15 cellular contexts compared by ENCODE assay signal in genomic region chr6:76684881-76685280, GRCh38.
DNase-seq lines count a peak whose midpoint lies in the region; ATAC-seq and TF ChIP-seq lines count a peak whose summit lies in the region.
"Had no signal": no experiment of that assay in that cellular context is flagged by ENCODE, and none has a peak within 500 bp of the region (broad histone marks: within the 10 kb centered on the region; RNA-seq: fewer than 3 reads in every experiment).

No MANE protein-coding gene starts in this region.

- no peak overlapping the region for H3K27ac ChIP-seq in RWPE1

- CTCF ChIA-PET in RWPE1 (lab: Yijun Ruan, JAX) = interaction anchor here (0.7 kb wide), 1 partner anchor 10 kb away, joined by 4 read pairs; no protein-coding TSS in a partner anchor

- no peak overlapping the region for H3K27ac Mint-ChIP-seq in activated naive CD8-positive, alpha-beta T cell treated with anti-CD3 and anti-CD28 coated beads, Interleukin-2, amount 50 U/mL, for 24 hours
- H3K27ac Mint-ChIP-seq: brain had no signal

- POLR2A ChIA-PET in RWPE1 (lab: Yijun Ruan, JAX; ENCODE audit: low non-redundant PET) = no interaction called here

- DNase-seq in Ammon's horn (ENCODE audit: low spot score) (peak; percentile 5), HT1080 (ENCODE audit: low read depth) (peak; percentile 11), SW480 (ENCODE audit: low spot score) (peak; percentile 11), iPS DF 4.7 (ENCODE audit: extremely low read depth, low spot score) (peak; percentile 74), UCSD-AML1 (lab: John Stamatoyannopoulos, UW; ENCODE audit: unreplicated experiment) (no peak), DMS79 treated with DMSO at 0.1 percent for 48 hours (lab: John Stamatoyannopoulos, UW) (no peak), RWPE1 (ENCODE audit: low spot score) (no peak)
- no peak for DNase-seq in activated naive CD8-positive, alpha-beta T cell treated with anti-CD3 and anti-CD28 coated beads, Interleukin-2, amount 50 U/mL, for 24 hours
- DNase-seq: activated naive CD4-positive, alpha-beta T cell treated with Interleukin-2 at 50 U/mL for 16 hours; Calu3; H7; KG1; NCI-H187; substantia nigra had no signal

- TF ChIP-seq CTCF in RWPE1 (conservative IDR thresholded peaks at IDR 0.05; ENCODE audit: low read depth) = no peak

- no peaks in the 10 kb centered on the region for H3K27me3 Mint-ChIP-seq in activated naive CD8-positive, alpha-beta T cell treated with anti-CD3 and anti-CD28 coated beads, Interleukin-2, amount 50 U/mL, for 24 hours

- no peaks in the 10 kb centered on the region for H3K36me3 Mint-ChIP-seq in activated naive CD8-positive, alpha-beta T cell treated with anti-CD3 and anti-CD28 coated beads, Interleukin-2, amount 50 U/mL, for 24 hours (ENCODE audit: low read depth)
- H3K36me3 Mint-ChIP-seq: brain had no signal

- peaks cover 17% of the 10 kb centered on the region for H3K9me3 Mint-ChIP-seq in activated naive CD8-positive, alpha-beta T cell treated with anti-CD3 and anti-CD28 coated beads, Interleukin-2, amount 50 U/mL, for 24 hours

- ATAC-seq in activated naive CD8-positive, alpha-beta T cell treated with anti-CD3 and anti-CD28 coated beads, Interleukin-2, amount 50 U/mL, for 24 hours = no peak

- no peaks in the 10 kb centered on the region for H3K4me1 Mint-ChIP-seq in activated naive CD8-positive, alpha-beta T cell treated with anti-CD3 and anti-CD28 coated beads, Interleukin-2, amount 50 U/mL, for 24 hours
- H3K4me1 Mint-ChIP-seq: brain had no signal

- no peak overlapping the region for H3K4me3 Mint-ChIP-seq in activated naive CD8-positive, alpha-beta T cell treated with anti-CD3 and anti-CD28 coated beads, Interleukin-2, amount 50 U/mL, for 24 hours
- H3K4me3 Mint-ChIP-seq: brain had no signal

Comparison
In these comparisons a context has a peak if more than half of its experiments do, and no peak if none do; other contexts are left out.
1. DNase-seq: peak in Ammon's horn (single experiment), HT1080 (single experiment), SW480 (single experiment) and iPS DF 4.7 (single experiment); none in UCSD-AML1 (single experiment), DMS79 treated with DMSO at 0.1 percent for 48 hours (single experiment), activated naive CD8-positive, alpha-beta T cell treated with anti-CD3 and anti-CD28 coated beads, Interleukin-2, amount 50 U/mL, for 24 hours (single experiment) and RWPE1 (single experiment).